In the genomic region with DNA sequence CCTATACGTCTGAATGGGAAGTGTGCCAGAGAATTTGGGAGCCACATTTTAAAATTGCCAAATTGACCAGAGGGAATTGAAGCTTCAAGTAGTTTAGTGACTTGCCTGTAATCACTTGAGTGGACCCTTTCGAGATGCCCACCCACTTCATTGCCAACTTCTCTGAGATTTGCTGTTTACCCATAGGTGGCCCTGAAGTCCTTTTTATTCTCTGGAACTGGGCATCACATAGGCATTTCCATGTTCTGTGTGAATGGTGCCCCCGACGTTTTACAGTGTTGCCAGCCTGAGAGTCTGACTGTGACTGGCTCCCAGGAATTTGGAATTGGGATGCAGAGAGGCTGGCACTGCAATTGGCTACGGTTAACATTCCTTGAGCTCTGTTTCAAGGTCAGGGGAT, we compare ENCODE assay signal across 37 cellular contexts.
A peak's percentile ranks its signal among the peaks of the same experiment; 100 is the strongest.
DNase-seq lines count a peak whose midpoint lies in the region; ATAC-seq, FAIRE-seq and TF ChIP-seq lines count a peak whose summit lies in the region.
"Had no signal": no experiment of that assay in that cellular context is flagged by ENCODE, and none has a peak within 500 bp of the region (broad histone marks: within the 10 kb centered on the region; RNA-seq: fewer than 3 reads in every experiment).

No MANE protein-coding gene starts in this region.

- 89 to 94% methylated on average over 3 to 5 of the region's 5 CpGs for WGBS in endodermal cell (ENCODE audit: insufficient coverage in 1 of 2, insufficient read length in 1 of 2), 2 experiments

- H3K4me3 Mint-ChIP-seq in endodermal cell (no peak overlapping the region), nephron (no peak overlapping the region)
- H3K4me3 Mint-ChIP-seq in naive thymus-derived CD8-positive, alpha-beta T cell = no peak overlapping the region
- H3K4me3 Mint-ChIP-seq: B cell; CD14-positive monocyte; CD4-positive, alpha-beta memory T cell; CD4-positive, alpha-beta T cell; CD4-positive, CD25-positive, alpha-beta regulatory T cell; CD8-positive, alpha-beta memory T cell; CD8-positive, alpha-beta T cell had no signal

- H3K9me3 ChIP-seq in endodermal cell (ENCODE audit: control insufficient read depth, low read length) = no peaks in the 10 kb centered on the region
- H3K9me3 ChIP-seq in PC-9 (ENCODE audit: insufficient read depth, low read depth) = no peaks in the 10 kb centered on the region
- H3K9me3 ChIP-seq: A549, BE2C, Caco-2 had no signal

- H3K27ac ChIP-seq in endodermal cell (ENCODE audit: low read depth, low read length) (no peak overlapping the region), PC-9 (no peak overlapping the region)
- H3K27ac ChIP-seq: 22Rv1; A549; BLaER1; BLaER1 treated with 17β-estradiol and CSF1 and Interleukin-3, amounts not matched to agents 10 nM and 100 nM; C4-2B had no signal

- TF ChIP-seq CTCF in bronchial epithelial cell (IDR thresholded peaks at IDR 0.05; ENCODE audit: insufficient read depth, low read length, severe bottlenecking) = no peak
- no peak for TF ChIP-seq CTCF in endodermal cell (conservative IDR thresholded peaks at IDR 0.05)
- TF ChIP-seq CTCF in nephron (IDR thresholded peaks at IDR 0.05; ENCODE audit: unreplicated experiment in 3 of 3) = no peak
- no peak for TF ChIP-seq CTCF in PC-9 (conservative IDR thresholded peaks at IDR 0.05)

- H4K20me1 ChIP-seq in PC-9 (ENCODE audit: insufficient read depth) = no peaks in the 10 kb centered on the region
- H4K20me1 ChIP-seq: BLaER1; BLaER1 treated with 17β-estradiol and CSF1 and Interleukin-3, amounts not matched to agents 10 nM and 100 nM had no signal

- no peak overlapping the region for H3K27ac Mint-ChIP-seq in endodermal cell
- peak overlapping the region in 2 of 3 experiments; percentile 84 to 98 for H3K27ac Mint-ChIP-seq in nephron
- H3K27ac Mint-ChIP-seq in naive thymus-derived CD8-positive, alpha-beta T cell = no peak overlapping the region
- H3K27ac Mint-ChIP-seq: B cell; CD14-positive monocyte; CD4-positive, alpha-beta T cell; CD4-positive, CD25-positive, alpha-beta regulatory T cell; CD8-positive, alpha-beta memory T cell; CD8-positive, alpha-beta T cell had no signal

- DNase-seq in bronchial epithelial cell (ENCODE audit: low read depth) = no peak
- peak; percentile 17 for DNase-seq in endodermal cell
- DNase-seq in medulla oblongata (ENCODE audit: extremely low spot score) = peak; percentile 30
- no peak for DNase-seq in PC-9
- DNase-seq in AG08396 (ENCODE audit: low spot score) = no peak
- DNase-seq in naive thymus-derived CD8-positive, alpha-beta T cell = no peak
- DNase-seq in Ammon's horn (ENCODE audit: low spot score) = no peak
- DNase-seq: 8988T; ACHN; AML-193; BE2C; C1 segment of cervical spinal cord; Caco-2; Calu3; CD4-positive, alpha-beta memory T cell; CD4-positive, alpha-beta T cell; CD4-positive, CD25-positive, alpha-beta regulatory T cell; CD8-positive, alpha-beta memory T cell; COR-L47; DMS 273 treated with DMSO at 0.1 percent for 48 hours; DMS153; DMS53; DMS79; DMS79 treated with DMSO at 0.1 percent for 48 hours; DND-41; EL had no signal

- POLR2A ChIA-PET in PC-9 (lab: Charles Lee; ENCODE audit: unreplicated experiment) = no interaction called here
- POLR2A ChIA-PET in naive thymus-derived CD8-positive, alpha-beta T cell (lab: Charles Lee) = no interaction called here

- no peaks in the 10 kb centered on the region for H3K4me1 Mint-ChIP-seq in endodermal cell
- H3K4me1 Mint-ChIP-seq in nephron = peaks cover 55% of the 10 kb centered on the region
- H3K4me1 Mint-ChIP-seq in naive thymus-derived CD8-positive, alpha-beta T cell = no peaks in the 10 kb centered on the region
- H3K4me1 Mint-ChIP-seq: B cell; CD14-positive monocyte; CD4-positive, alpha-beta memory T cell; CD8-positive, alpha-beta memory T cell had no signal

- no peaks in the 10 kb centered on the region for H3K36me3 ChIP-seq in bronchial epithelial cell (ENCODE audit: control insufficient read depth, insufficient read depth, low read length)
- no peaks in the 10 kb centered on the region for H3K36me3 ChIP-seq in endodermal cell (ENCODE audit: control insufficient read depth, insufficient read depth, low read length)
- no peaks in the 10 kb centered on the region for H3K36me3 ChIP-seq in PC-9 (ENCODE audit: low read depth)
- H3K36me3 ChIP-seq: BE2C had no signal

- no peaks in the 10 kb centered on the region for H3K27me3 Mint-ChIP-seq in endodermal cell (ENCODE audit: insufficient read depth)
- no peaks in the 10 kb centered on the region for H3K27me3 Mint-ChIP-seq in nephron (ENCODE audit: low read depth)
- no peaks in the 10 kb centered on the region for H3K27me3 Mint-ChIP-seq in naive thymus-derived CD8-positive, alpha-beta T cell
- H3K27me3 Mint-ChIP-seq: B cell; CD4-positive, alpha-beta memory T cell; CD4-positive, alpha-beta T cell; CD4-positive, CD25-positive, alpha-beta regulatory T cell; CD8-positive, alpha-beta memory T cell had no signal

- H3K36me3 Mint-ChIP-seq in endodermal cell (ENCODE audit: low read depth) = no peaks in the 10 kb centered on the region
- no peaks in the 10 kb centered on the region for H3K36me3 Mint-ChIP-seq in nephron (ENCODE audit: low read depth)
- peaks cover 22 to 69% (median 29%) of the 10 kb centered on the region in 3 donors for H3K36me3 Mint-ChIP-seq in naive thymus-derived CD8-positive, alpha-beta T cell

- intact Hi-C loops in PC-9 (cut with micrococcal nuclease; ENCODE audit: unreplicated experiment) = no loop called here

- H3K79me2 ChIP-seq in PC-9 (ENCODE audit: low read depth) = no peaks in the 10 kb centered on the region

- FAIRE-seq in bronchial epithelial cell (lab: Jason Lieb, UNC) = peak; percentile 47
- FAIRE-seq: A204.1, A549, D721Med had no signal

- H3K9me2 ChIP-seq in PC-9 (ENCODE audit: insufficient read depth) = no peaks in the 10 kb centered on the region

- no peak overlapping the region for H3K9ac ChIP-seq in endodermal cell (ENCODE audit: extremely low read depth, low read length, poor library complexity, severe bottlenecking)
- H3K9ac ChIP-seq: BLaER1; BLaER1 treated with 17β-estradiol and CSF1 and Interleukin-3, amounts not matched to agents 10 nM and 100 nM had no signal

- no peak overlapping the region for H2AFZ ChIP-seq in PC-9

- no TSS peak for BruUV-seq in PC-9 (replicated peaks; lab: Mats Ljungman, UMichigan)

- no peak overlapping the region for H3K4me3 ChIP-seq in bronchial epithelial cell (ENCODE audit: low read depth, low read length)
- no peak overlapping the region for H3K4me3 ChIP-seq in endodermal cell (ENCODE audit: low read length)
- no peak overlapping the region for H3K4me3 ChIP-seq in PC-9
- H3K4me3 ChIP-seq: A549; BLaER1; BLaER1 treated with 17β-estradiol and CSF1 and Interleukin-3, amounts not matched to agents 10 nM and 100 nM had no signal

- H3K4me2 ChIP-seq in PC-9 = no peak overlapping the region
- H3K4me2 ChIP-seq: A549; BLaER1; BLaER1 treated with 17β-estradiol and CSF1 and Interleukin-3, amounts not matched to agents 10 nM and 100 nM had no signal

- no peak for ATAC-seq in naive thymus-derived CD8-positive, alpha-beta T cell
- ATAC-seq: A549; CD8-positive, alpha-beta T cell had no signal

- H3K4me1 ChIP-seq in endodermal cell (ENCODE audit: control insufficient read depth, insufficient read depth, low read length) = no peaks in the 10 kb centered on the region
- no peaks in the 10 kb centered on the region for H3K4me1 ChIP-seq in PC-9 (replicated peaks; ENCODE audit: insufficient read depth)
- H3K4me1 ChIP-seq: A549, Caco-2 had no signal

- CTCF ChIA-PET in PC-9 (lab: Charles Lee) = no interaction called here

- no peaks in the 10 kb centered on the region for H3F3A ChIP-seq in PC-9 (ENCODE audit: insufficient read depth, low read depth)

- H3K27me3 ChIP-seq in bronchial epithelial cell (ENCODE audit: control insufficient read depth, insufficient read depth, low read length) (no peaks in the 10 kb centered on the region), endodermal cell (ENCODE audit: control insufficient read depth, insufficient read depth, low read length, poor library complexity, severe bottlenecking) (no peaks in the 10 kb centered on the region), PC-9 (ENCODE audit: insufficient read depth, low read depth) (no peaks in the 10 kb centered on the region)
- H3K27me3 ChIP-seq: BE2C; BLaER1; BLaER1 treated with 17β-estradiol and CSF1 and Interleukin-3, amounts not matched to agents 10 nM and 100 nM had no signal

- H3K9me3 Mint-ChIP-seq in endodermal cell (no peaks in the 10 kb centered on the region), nephron (no peaks in the 10 kb centered on the region)
- H3K9me3 Mint-ChIP-seq in naive thymus-derived CD8-positive, alpha-beta T cell = peaks cover 0 to 4% (median 0%) of the 10 kb centered on the region in 9 donors
- H3K9me3 Mint-ChIP-seq: CD4-positive, alpha-beta T cell; CD8-positive, alpha-beta memory T cell; CD8-positive, alpha-beta T cell had no signal

Comparison
In these comparisons a context has a peak if more than half of its experiments do, and no peak if none do; other contexts are left out.
1. DNase-seq: peak in endodermal cell (single experiment) and medulla oblongata (single experiment); none in bronchial epithelial cell (single experiment), PC-9 (0 of 2), AG08396 (single experiment), naive thymus-derived CD8-positive, alpha-beta T cell (0 of 10) and Ammon's horn (single experiment).
2. H3K27ac Mint-ChIP-seq: peak in nephron (2 of 3); none in endodermal cell (single experiment) and naive thymus-derived CD8-positive, alpha-beta T cell (0 of 10).